In the genomic region with DNA sequence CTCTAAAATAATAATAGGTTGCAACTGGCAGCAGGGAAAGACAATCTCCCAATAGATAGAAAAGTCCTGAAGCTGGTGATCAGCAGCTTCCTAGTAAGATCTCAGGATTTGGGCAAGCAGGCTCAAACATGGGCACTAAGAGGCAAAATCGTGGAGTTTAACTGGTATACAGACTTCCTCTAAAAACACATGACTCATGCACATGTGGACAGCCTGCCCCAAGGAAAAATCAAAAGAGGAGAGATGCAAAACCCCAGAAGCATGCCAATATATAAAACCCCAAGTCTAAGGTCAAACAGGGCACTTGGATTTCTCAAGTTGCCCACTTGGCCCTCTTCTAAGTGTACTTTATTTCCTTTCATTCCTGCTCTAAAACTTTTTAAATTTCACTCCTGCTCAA, we compare ENCODE assay signal across 15 cellular contexts.
"Had no signal": no experiment of that assay in that cellular context is flagged by ENCODE, and none has a peak within 500 bp of the region (broad histone marks: within the 10 kb centered on the region; RNA-seq: fewer than 3 reads in every experiment).

No MANE protein-coding gene starts in this region.

- H3K4me3 ChIP-seq: adrenal gland, breast epithelium, lung, suprapubic skin, transverse colon, vagina had no signal

- DNase-seq: activated CD4-positive, alpha-beta T cell treated with anti-CD3 and anti-CD28 coated beads for 1 hour; activated CD4-positive, alpha-beta T cell treated with anti-CD3 and anti-CD28 coated beads, Interleukin-2, amount 50 U/mL, for 4 hours; activated gamma-delta T cell; activated T-cell treated with anti-CD3 and anti-CD28 coated beads, Interleukin-2, amount 50 U/mL, for 72 hours; adrenal gland; effector memory CD4-positive, alpha-beta T cell; nephron progenitor cell; nucleus accumbens; stimulated activated CD4-positive, alpha-beta T cell treated with anti-CD3 and anti-CD28 coated beads, Interleukin-12 subunit alpha, Interleukin-12 subunit beta, amount 100 ng/mL, for 4 hours; stimulated activated CD4-positive, alpha-beta T cell treated with anti-CD3 and anti-CD28 coated beads, Interleukin-2, amount 100 ng/mL, for 24 hours; transverse colon had no signal
